In genomic region chr3:151944356-151944755, GRCh38 we compare ENCODE assay signal across 6 cellular contexts.
"Had no signal": no experiment of that assay in that cellular context is flagged by ENCODE, and none has a peak within 500 bp of the region (broad histone marks: within the 10 kb centered on the region; RNA-seq: fewer than 3 reads in every experiment).

No MANE protein-coding gene starts in this region.

- H3K9ac ChIP-seq: KMS-11 had no signal

- H3K27ac Mint-ChIP-seq: IgD-negative memory B cell had no signal

- H3K4me1 Mint-ChIP-seq: IgD-negative memory B cell had no signal

- H3K4me3 Mint-ChIP-seq: IgD-negative memory B cell had no signal

- H3K4me2 ChIP-seq: KMS-11 had no signal

- DNase-seq: IMR-90, KBM-7, KG1 had no signal

- H3K36me3 Mint-ChIP-seq: IgD-negative memory B cell had no signal

- H3K27ac ChIP-seq: HL-60, KMS-11 had no signal
